In genomic region chr9:91360551-91361293, GRCh38 we compare ENCODE assay signal across 7 cellular contexts.
DNase-seq lines count a peak whose midpoint lies in the region; ATAC-seq and FAIRE-seq lines count a peak whose summit lies in the region.

No MANE protein-coding gene starts in this region.

- no peak for ATAC-seq in HG03469 (IDR thresholded peaks at IDR 0.05; ENCODE audit: unreplicated experiment)

- no peak for DNase-seq in GM18507 (ENCODE audit: extremely low spot score, insufficient read length, low read depth)
- DNase-seq in NCI-H748 (lab: John Stamatoyannopoulos, UW; ENCODE audit: unreplicated experiment), result peak; percentile 45
- DNase-seq in 8988T, result no peak
- DNase-seq in stimulated activated CD4-positive, alpha-beta T cell treated with anti-CD3 and anti-CD28 coated beads, Interleukin-4, amount 100 ng/mL, for 24 hours, result no peak

- no peaks in the 10 kb centered on the region for H3K9me3 ChIP-seq in duodenal mucosa (ENCODE audit: control insufficient read depth in 1 of 2, low read length in 2 of 2)
- no peaks in the 10 kb centered on the region for H3K9me3 ChIP-seq in muscle layer of colon (ENCODE audit: low read length)

- H3K36me3 ChIP-seq in duodenal mucosa (ENCODE audit: control insufficient read depth in 1 of 2, insufficient read depth in 2 of 2, low read length in 2 of 2) (no peaks in the 10 kb centered on the region), muscle layer of colon (ENCODE audit: insufficient read depth, low read length) (no peaks in the 10 kb centered on the region)

- H3K27ac ChIP-seq in duodenal mucosa (ENCODE audit: low read depth, low read length) (peak overlapping the region; percentile 85), muscle layer of colon (ENCODE audit: low read depth, low read length) (peak overlapping the region; percentile 65)

- H3K4me1 ChIP-seq in duodenal mucosa (ENCODE audit: control insufficient read depth in 1 of 2, insufficient read depth in 2 of 2, low read length in 2 of 2) (peaks cover 22 to 24% of the 10 kb centered on the region in 2 donors), muscle layer of colon (ENCODE audit: insufficient read depth, low read length) (peaks cover 22% of the 10 kb centered on the region)

- H3K4me3 ChIP-seq in duodenal mucosa (ENCODE audit: low read depth in 1 of 2, low read length in 2 of 2), result peak overlapping the region; percentile 77 to 93
- H3K4me3 ChIP-seq in muscle layer of colon (ENCODE audit: low read depth in 1 of 2, low read length in 2 of 2), result peak overlapping the region; percentile 83 to 94

- H3K27me3 ChIP-seq in duodenal mucosa (ENCODE audit: control insufficient read depth in 1 of 2, insufficient read depth in 2 of 2, low read length in 2 of 2), result no peaks in the 10 kb centered on the region
- no peaks in the 10 kb centered on the region for H3K27me3 ChIP-seq in muscle layer of colon (ENCODE audit: control insufficient read depth in 1 of 2, insufficient read depth in 2 of 2, low read length in 2 of 2)

- H3K9ac ChIP-seq in duodenal mucosa (ENCODE audit: low read depth in 1 of 2, low read length in 2 of 2) (peak overlapping the region; percentile 74 to 84), muscle layer of colon (ENCODE audit: low read length) (peak overlapping the region; percentile 79)

- peak; percentile 73 for FAIRE-seq in GM18507 (lab: Jason Lieb, UNC)
